In genomic region chr9:16954032-16954431, GRCh38 we compare ENCODE assay signal across 30 cellular contexts.
"Had no signal": no experiment of that assay in that cellular context is flagged by ENCODE, and none has a peak within 500 bp of the region (broad histone marks: within the 10 kb centered on the region; RNA-seq: fewer than 3 reads in every experiment).

No MANE protein-coding gene starts in this region.

- H3K4me2 ChIP-seq: SK-N-SH had no signal

- ATAC-seq: activated CD4-positive, alpha-beta T cell treated with anti-CD3 and anti-CD28 coated beads for 36 hours had no signal

- H3K4me3 ChIP-seq: cardiac muscle cell, Peyer's patch, SJCRH30 had no signal

- H3K4me1 ChIP-seq: Peyer's patch, SJCRH30 had no signal

- H3K9ac ChIP-seq: SK-N-SH had no signal

- H3K4me1 Mint-ChIP-seq: activated CD4-positive, alpha-beta memory T cell treated with anti-CD3 and anti-CD28 coated beads, Interleukin-2, amount 10 ng/mL, durations not matched to agents 7 days and 5 days; activated CD4-positive, alpha-beta T cell treated with anti-CD3 and anti-CD28 coated beads for 36 hours; activated naive CD4-positive, alpha-beta T cell treated with anti-CD3 and anti-CD28 coated beads, Interleukin-2, amount 10 ng/mL, durations not matched to agents 7 days and 5 days; activated naive CD8-positive, alpha-beta T cell treated with anti-CD3 and anti-CD28 coated beads for 36 hours had no signal

- H3K36me3 ChIP-seq: brain microvascular endothelial cell, cardiac muscle cell, Peyer's patch, SJCRH30, WERI-Rb-1 had no signal

- H3K9me3 ChIP-seq: Peyer's patch, SJCRH30, SK-N-SH had no signal

- H3K9me3 Mint-ChIP-seq: activated naive CD8-positive, alpha-beta T cell treated with anti-CD3 and anti-CD28 coated beads for 36 hours had no signal

- H3K27me3 ChIP-seq: brain microvascular endothelial cell, Peyer's patch, SJCRH30 had no signal

- H3K27ac ChIP-seq: brain microvascular endothelial cell, cardiac muscle cell, Peyer's patch, RWPE1, SJCRH30, WERI-Rb-1 had no signal

- H3K27ac Mint-ChIP-seq: activated CD4-positive, alpha-beta memory T cell treated with anti-CD3 and anti-CD28 coated beads, Interleukin-2, amount 10 ng/mL, durations not matched to agents 7 days and 5 days; activated CD4-positive, alpha-beta T cell treated with anti-CD3 and anti-CD28 coated beads for 36 hours; activated naive CD4-positive, alpha-beta T cell treated with anti-CD3 and anti-CD28 coated beads, Interleukin-2, amount 10 ng/mL, durations not matched to agents 7 days and 5 days; activated naive CD8-positive, alpha-beta T cell treated with anti-CD3 and anti-CD28 coated beads for 36 hours; activated T-helper 2 cell treated with anti-CD3 and anti-CD28 coated beads, Interferon-gamma antibody, Interleukin-2, Interleukin-4, amounts not matched to agents 10 μg/mL and 5 μg/mL and 100 μg/mL, durations not matched to agents 14 hours and 24 hours and 36 hours had no signal

- H3K4me3 Mint-ChIP-seq: activated CD4-positive, alpha-beta memory T cell treated with anti-CD3 and anti-CD28 coated beads, Interleukin-2, amount 10 ng/mL, durations not matched to agents 7 days and 5 days; activated CD4-positive, alpha-beta T cell treated with anti-CD3 and anti-CD28 coated beads for 36 hours; activated naive CD4-positive, alpha-beta T cell treated with anti-CD3 and anti-CD28 coated beads, Interleukin-2, amount 10 ng/mL, durations not matched to agents 7 days and 5 days; activated naive CD8-positive, alpha-beta T cell treated with anti-CD3 and anti-CD28 coated beads for 36 hours had no signal

- H3K36me3 Mint-ChIP-seq: activated naive CD4-positive, alpha-beta T cell treated with anti-CD3 and anti-CD28 coated beads, Interleukin-2, amount 10 ng/mL, durations not matched to agents 7 days and 5 days; activated naive CD8-positive, alpha-beta T cell treated with anti-CD3 and anti-CD28 coated beads for 36 hours had no signal

- DNase-seq: activated CD4-positive, alpha-beta memory T cell treated with anti-CD3 and anti-CD28 coated beads, Interleukin-2, amount 10 ng/mL, durations not matched to agents 7 days and 5 days; activated CD4-positive, alpha-beta T cell treated with anti-CD3 and anti-CD28 coated beads for 36 hours; activated CD4-positive, alpha-beta T cell treated with anti-CD3 and anti-CD28 coated beads, Interleukin-2, amount 50 U/mL, for 1 hour; activated gamma-delta T cell treated with Interleukin-2 at 50 U/mL for 16 hours; activated naive CD4-positive, alpha-beta T cell treated with anti-CD3 and anti-CD28 coated beads, Interleukin-2, amount 10 ng/mL, durations not matched to agents 7 days and 5 days; activated naive CD8-positive, alpha-beta T cell treated with anti-CD3 and anti-CD28 coated beads for 36 hours; activated T-cell treated with anti-CD3 and anti-CD28 coated beads for 4 hours; activated T-cell treated with anti-CD3 and anti-CD28 coated beads, Interleukin-2, amount 50 U/mL, for 48 hours; brain microvascular endothelial cell; Kasumi-1; KBM-7; MM.1S; NCI-H1105; NCI-H1436 treated with DMSO at 0.1 percent for 48 hours; NCI-H187; NCI-H2081; NCI-H2171 treated with DMSO at 0.1 percent for 48 hours; NCI-H345; NCI-H510A; NCI-H526 treated with DMSO at 0.1 percent for 48 hours; NCI-H82; Peyer's patch; Right ventricle myocardium superior; SJCRH30; SK-N-SH; T-helper 1 cell; WERI-Rb-1 had no signal

- H3K27me3 Mint-ChIP-seq: activated CD4-positive, alpha-beta memory T cell treated with anti-CD3 and anti-CD28 coated beads, Interleukin-2, amount 10 ng/mL, durations not matched to agents 7 days and 5 days; activated CD4-positive, alpha-beta T cell treated with anti-CD3 and anti-CD28 coated beads for 36 hours; activated naive CD4-positive, alpha-beta T cell treated with anti-CD3 and anti-CD28 coated beads, Interleukin-2, amount 10 ng/mL, durations not matched to agents 7 days and 5 days; activated naive CD8-positive, alpha-beta T cell treated with anti-CD3 and anti-CD28 coated beads for 36 hours had no signal
